Comparison of ENCODE assay signal across 12 cellular contexts in the genomic region with DNA sequence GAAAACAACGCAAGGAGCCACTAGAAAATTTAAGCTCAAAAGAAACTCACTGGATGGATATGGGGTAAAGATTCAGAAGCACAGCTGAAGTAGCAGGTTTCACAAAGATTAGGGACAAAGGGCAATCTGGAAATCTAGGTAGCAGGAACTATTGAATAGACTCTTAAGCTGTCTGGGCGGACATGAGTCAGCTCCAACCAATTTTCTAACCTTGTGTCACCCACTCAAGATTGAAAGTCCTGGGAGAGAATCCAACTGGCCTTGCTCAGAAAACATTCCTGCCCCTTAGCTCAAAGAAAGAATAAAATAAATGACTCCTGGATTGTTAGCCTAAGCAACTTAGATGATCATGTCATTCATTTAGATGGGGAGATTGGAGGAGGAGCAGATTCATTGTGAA.
A peak's percentile ranks its signal among the peaks of the same experiment; 100 is the strongest.
DNase-seq lines count a peak whose midpoint lies in the region; ATAC-seq and TF ChIP-seq lines count a peak whose summit lies in the region.
"Had no signal": no experiment of that assay in that cellular context is flagged by ENCODE, and none has a peak within 500 bp of the region (broad histone marks: within the 10 kb centered on the region; RNA-seq: fewer than 3 reads in every experiment).

No MANE protein-coding gene starts in this region.

- no peak for TF ChIP-seq CTCF in esophagus squamous epithelium (IDR thresholded peaks at IDR 0.05)
- no peak for TF ChIP-seq CTCF in retinal pigment epithelial cell (conservative IDR thresholded peaks at IDR 0.05; ENCODE audit: low read depth, low read length)
- no peak for TF ChIP-seq CTCF in spleen (IDR thresholded peaks at IDR 0.05 in 8 of 11, conservative IDR thresholded peaks at IDR 0.05 in 3 of 11)

- no peaks in the 10 kb centered on the region for H3K9me3 ChIP-seq in esophagus squamous epithelium
- peaks cover 0 to 5% (median 0%) of the 10 kb centered on the region in 8 donors for H3K9me3 ChIP-seq in spleen
- H3K9me3 ChIP-seq: neutrophil had no signal

- no peaks in the 10 kb centered on the region for H3K36me3 Mint-ChIP-seq in activated naive CD8-positive, alpha-beta T cell treated with anti-CD3 and anti-CD28 coated beads, Interleukin-2, amount 50 U/mL, for 24 hours (ENCODE audit: low read depth)

- H3K4me3 ChIP-seq in esophagus squamous epithelium = no peak overlapping the region
- H3K4me3 ChIP-seq in retinal pigment epithelial cell (ENCODE audit: low read length) = no peak overlapping the region
- H3K4me3 ChIP-seq in spleen = no peak overlapping the region

- H3K9me3 Mint-ChIP-seq in activated naive CD8-positive, alpha-beta T cell treated with anti-CD3 and anti-CD28 coated beads, Interleukin-2, amount 50 U/mL, for 24 hours = no peaks in the 10 kb centered on the region
- H3K9me3 Mint-ChIP-seq: T-helper 1 cell treated with Interleukin-12 subunit alpha and Interleukin-12 subunit beta and Interleukin-4 antibody, amounts not matched to agents 30 μg/mL and 1 μg/mL, for 36 hours had no signal

- DNase-seq in EH (ENCODE audit: low read depth) = peak; percentile 83
- peak; percentile 39 for DNase-seq in NCI-H446 treated with DMSO at 0.1 percent for 48 hours (lab: John Stamatoyannopoulos, UW)
- DNase-seq in esophagus squamous epithelium (lab: John Stamatoyannopoulos, UW) = no peak
- DNase-seq in retinal pigment epithelial cell (ENCODE audit: low read depth) = peak; percentile 84
- no peak for DNase-seq in activated naive CD8-positive, alpha-beta T cell treated with anti-CD3 and anti-CD28 coated beads, Interleukin-2, amount 50 U/mL, for 24 hours
- DNase-seq in NCI-H2227 treated with DMSO at 0.1 percent for 48 hours (lab: John Stamatoyannopoulos, UW) = no peak
- no peak for DNase-seq in NCI-H82 treated with DMSO at 0.1 percent for 48 hours (lab: John Stamatoyannopoulos, UW; ENCODE audit: unreplicated experiment)
- no peak for DNase-seq in spleen
- DNase-seq: DND-41, NCI-H526 had no signal

- no peak for ATAC-seq in activated naive CD8-positive, alpha-beta T cell treated with anti-CD3 and anti-CD28 coated beads, Interleukin-2, amount 50 U/mL, for 24 hours

- H3K4me3 Mint-ChIP-seq in activated naive CD8-positive, alpha-beta T cell treated with anti-CD3 and anti-CD28 coated beads, Interleukin-2, amount 50 U/mL, for 24 hours = no peak overlapping the region
- H3K4me3 Mint-ChIP-seq: T-helper 1 cell treated with Interleukin-12 subunit alpha and Interleukin-12 subunit beta and Interleukin-4 antibody, amounts not matched to agents 30 μg/mL and 1 μg/mL, for 36 hours had no signal

- no peaks in the 10 kb centered on the region for H3K4me1 Mint-ChIP-seq in activated naive CD8-positive, alpha-beta T cell treated with anti-CD3 and anti-CD28 coated beads, Interleukin-2, amount 50 U/mL, for 24 hours

- H3K27ac Mint-ChIP-seq in activated naive CD8-positive, alpha-beta T cell treated with anti-CD3 and anti-CD28 coated beads, Interleukin-2, amount 50 U/mL, for 24 hours = no peak overlapping the region
- H3K27ac Mint-ChIP-seq: T-helper 1 cell treated with Interleukin-12 subunit alpha and Interleukin-12 subunit beta and Interleukin-4 antibody, amounts not matched to agents 30 μg/mL and 1 μg/mL, for 36 hours had no signal

- H3K27me3 Mint-ChIP-seq in activated naive CD8-positive, alpha-beta T cell treated with anti-CD3 and anti-CD28 coated beads, Interleukin-2, amount 50 U/mL, for 24 hours = peaks cover 3% of the 10 kb centered on the region

- intact Hi-C loops in esophagus squamous epithelium (cut with DNase I) = no loop called here
- intact Hi-C loops in spleen (cut with DNase I; ENCODE audit: low total_unique reads) = no loop called here

- H3K27me3 ChIP-seq in esophagus squamous epithelium (no peaks in the 10 kb centered on the region), spleen (replicated peaks in 1 of 7) (no peaks in the 10 kb centered on the region)
- H3K27me3 ChIP-seq: neutrophil had no signal

- H3K27ac ChIP-seq in esophagus squamous epithelium (peak overlapping the region in 3 of 4 donors; percentile 25 to 65 (median 34)), spleen (no peak overlapping the region)
- H3K27ac ChIP-seq: neutrophil had no signal

- TF ChIP-seq POLR2A in esophagus squamous epithelium (IDR thresholded peaks at IDR 0.05) (no peak), spleen (IDR thresholded peaks at IDR 0.05) (no peak)

- H3K4me1 ChIP-seq in esophagus squamous epithelium (peaks cover 0 to 30% (median 0%) of the 10 kb centered on the region in 3 donors), spleen (no peaks in the 10 kb centered on the region)

- H3K36me3 ChIP-seq in esophagus squamous epithelium (no peaks in the 10 kb centered on the region), spleen (no peaks in the 10 kb centered on the region)
- H3K36me3 ChIP-seq: neutrophil had no signal

- WGBS in esophagus squamous epithelium, 2 donors = 31 to 56% methylated on average over 2 of the region's 2 CpGs
- WGBS in spleen, 5 donors = 65 to 79% (median 73%) methylated on average over 2 of the region's 2 CpGs

Comparison
In these comparisons a context has a peak if more than half of its experiments do, and no peak if none do; other contexts are left out.
1. DNase-seq: peak in EH (single experiment), NCI-H446 treated with DMSO at 0.1 percent for 48 hours (single experiment) and retinal pigment epithelial cell (single experiment); none in esophagus squamous epithelium (single experiment), activated naive CD8-positive, alpha-beta T cell treated with anti-CD3 and anti-CD28 coated beads, Interleukin-2, amount 50 U/mL, for 24 hours (single experiment), NCI-H2227 treated with DMSO at 0.1 percent for 48 hours (single experiment), NCI-H82 treated with DMSO at 0.1 percent for 48 hours (single experiment) and spleen (single experiment).
2. H3K27ac ChIP-seq: peak in esophagus squamous epithelium (3 of 4); none in spleen (0 of 8).